Comparison of ENCODE assay signal across 14 cellular contexts in the genomic region with DNA sequence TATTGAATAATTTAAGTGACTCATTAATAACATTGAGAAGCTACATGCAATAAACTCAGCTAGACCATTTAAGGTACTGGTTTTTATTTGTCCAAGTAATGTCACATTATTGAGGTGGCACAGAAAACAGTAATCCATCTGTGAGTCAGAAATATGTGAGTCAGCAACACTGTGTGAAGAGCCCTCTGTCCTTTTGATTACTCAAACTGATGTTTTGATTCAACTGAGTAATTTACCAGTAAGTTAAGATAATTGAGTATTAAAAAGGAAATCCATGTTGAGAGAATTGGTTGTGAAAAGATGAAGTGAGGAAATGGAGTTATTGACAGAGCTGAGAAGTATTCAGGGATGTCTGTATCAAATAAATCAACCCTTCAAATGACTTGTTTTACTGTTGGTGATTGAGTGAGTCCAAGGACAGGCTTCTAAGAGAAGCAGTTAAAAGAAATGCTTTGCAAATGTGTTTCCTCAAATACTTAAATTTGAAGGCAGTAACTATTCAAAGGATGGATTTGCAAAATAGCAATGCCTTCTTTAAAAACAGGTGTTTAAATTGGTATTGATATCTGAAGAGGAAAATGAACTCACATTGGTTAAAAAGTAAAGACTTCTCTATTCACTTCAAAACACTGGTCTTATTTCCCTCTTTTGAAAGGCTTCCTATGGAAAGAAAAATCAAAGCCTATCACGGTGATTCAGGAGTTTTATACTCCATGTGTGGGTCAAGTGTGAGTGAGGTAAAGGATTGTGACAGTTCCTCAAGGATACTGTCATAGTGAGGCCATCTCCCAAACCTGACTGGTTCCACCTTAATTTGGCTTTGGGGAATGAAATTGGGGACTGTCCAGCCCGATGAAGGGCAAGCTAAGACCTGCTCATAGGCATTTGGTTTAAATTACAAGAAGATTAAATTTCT.
DNase-seq lines count a peak whose midpoint lies in the region; ATAC-seq and TF ChIP-seq lines count a peak whose summit lies in the region.
"Had no signal": no experiment of that assay in that cellular context is flagged by ENCODE, and none has a peak within 500 bp of the region (broad histone marks: within the 10 kb centered on the region; RNA-seq: fewer than 3 reads in every experiment).

No MANE protein-coding gene starts in this region.

- peak; percentile 43 for DNase-seq in AG10803 (ENCODE audit: low read depth)
- DNase-seq in GM04504 (ENCODE audit: low read depth), result peak; percentile 46
- no peak for DNase-seq in RWPE2 (ENCODE audit: low spot score)
- peak; percentile 26 for DNase-seq in fibroblast of pulmonary artery (ENCODE audit: low read depth)
- no peak for DNase-seq in pons (ENCODE audit: low spot score)
- no peak for DNase-seq in retina
- DNase-seq: DMS 273 treated with DMSO at 0.1 percent for 48 hours; immature natural killer cell; NCI-H1048; NCI-H82; stimulated activated CD4-positive, alpha-beta T cell treated with anti-CD3 and anti-CD28 coated beads, Interleukin-12 subunit alpha, Interleukin-12 subunit beta, amount 100 ng/mL, for 4 hours; T-cell had no signal

- TF ChIP-seq CTCF in AG10803 (conservative IDR thresholded peaks at IDR 0.05; ENCODE audit: low read length) (no peak), RWPE2 (IDR thresholded peaks at IDR 0.05; ENCODE audit: poor library complexity, severe bottlenecking) (no peak), fibroblast of pulmonary artery (IDR thresholded peaks at IDR 0.05; ENCODE audit: low read length, missing control alignments) (no peak)

- ATAC-seq in RWPE2 (ENCODE audit: low read depth), result peak; percentile 44; the same call in 1 of the 3 replicates
- ATAC-seq in HG03196 (IDR thresholded peaks at IDR 0.05; ENCODE audit: unreplicated experiment), result no peak
- ATAC-seq in HG03439 (IDR thresholded peaks at IDR 0.05; ENCODE audit: unreplicated experiment), result no peak
- ATAC-seq: T-cell had no signal

- no peaks in the 10 kb centered on the region for H3K36me3 ChIP-seq in RWPE2 (ENCODE audit: low read depth)

- H3K27me3 ChIP-seq in RWPE2 (ENCODE audit: insufficient read depth, poor library complexity, severe bottlenecking), result peaks cover 4% of the 10 kb centered on the region

- no peaks in the 10 kb centered on the region for H3K9me3 ChIP-seq in RWPE2 (ENCODE audit: severe bottlenecking)

- H3K4me3 ChIP-seq in AG10803 (ENCODE audit: low read length) (no peak overlapping the region), RWPE2 (ENCODE audit: severe bottlenecking) (no peak overlapping the region), fibroblast of pulmonary artery (replicated peaks; ENCODE audit: low read depth, low read length) (no peak overlapping the region)

- H3K4me1 ChIP-seq in RWPE2 (ENCODE audit: insufficient read depth, poor library complexity, severe bottlenecking), result no peaks in the 10 kb centered on the region

- no peak overlapping the region for H3K27ac ChIP-seq in RWPE2 (ENCODE audit: poor library complexity, severe bottlenecking)

Comparison
In these comparisons a context has a peak if more than half of its experiments do, and no peak if none do; other contexts are left out.
1. DNase-seq: peak in AG10803 (single experiment), GM04504 (single experiment) and fibroblast of pulmonary artery (single experiment); none in RWPE2 (single experiment), pons (single experiment) and retina (single experiment).